Comparison of ENCODE assay signal across 9 cellular contexts in genomic region chr5:157596449-157596848, GRCh38. TPM values are rescaled to one million over a fixed set of nuclear protein-coding genes. Genes with fewer than 3 reads are reported as not detected.
DNase-seq lines count a peak whose midpoint lies in the region; ATAC-seq and TF ChIP-seq lines count a peak whose summit lies in the region.
"Had no signal": no experiment of that assay in that cellular context is flagged by ENCODE, and none has a peak within 500 bp of the region (broad histone marks: within the 10 kb centered on the region; RNA-seq: fewer than 3 reads in every experiment).

No MANE protein-coding gene starts in this region.

- TF ChIP-seq CTCF in foreskin keratinocyte (conservative IDR thresholded peaks at IDR 0.05): no peak
- no peak for TF ChIP-seq CTCF in PC-3 (conservative IDR thresholded peaks at IDR 0.05; ENCODE audit: low read depth, low read length)
- no peak for TF ChIP-seq CTCF in sigmoid colon (IDR thresholded peaks at IDR 0.05)

- H3K27ac ChIP-seq in foreskin keratinocyte: no peak overlapping the region
- H3K27ac ChIP-seq in PC-3 (ENCODE audit: low read length): no peak overlapping the region
- H3K27ac ChIP-seq in sigmoid colon: no peak overlapping the region

- no peaks in the 10 kb centered on the region for H3K4me1 ChIP-seq in foreskin keratinocyte
- H3K4me1 ChIP-seq in PC-3 (ENCODE audit: insufficient read depth, low read length): peaks cover 21% of the 10 kb centered on the region
- H3K4me1 ChIP-seq in sigmoid colon: no peaks in the 10 kb centered on the region

- H3K27me3 Mint-ChIP-seq in naive B cell: no peaks in the 10 kb centered on the region

- no peaks in the 10 kb centered on the region for H3F3A ChIP-seq in PC-3 (ENCODE audit: low read length, unreplicated experiment)

- CTCF ChIA-PET in PC-3 (lab: Charles Lee): no interaction called here

- no peak overlapping the region for H3K4me2 ChIP-seq in PC-3 (ENCODE audit: low read length)

- no peak for TF ChIP-seq POLR2A in sigmoid colon (IDR thresholded peaks at IDR 0.05)

- peaks cover 3 to 16% (median 9%) of the 10 kb centered on the region in 7 donors for H3K9me3 Mint-ChIP-seq in naive B cell

- no peaks in the 10 kb centered on the region for H3K27me3 ChIP-seq in foreskin keratinocyte
- H3K27me3 ChIP-seq in PC-3 (ENCODE audit: low read length): no peaks in the 10 kb centered on the region
- H3K27me3 ChIP-seq in sigmoid colon: no peaks in the 10 kb centered on the region

- POLR2A ChIA-PET in PC-3 (lab: Charles Lee; ENCODE audit: unreplicated experiment): no interaction called here

- ATAC-seq in GM18870 (IDR thresholded peaks at IDR 0.05; ENCODE audit: unreplicated experiment) (peak; percentile 80), HG02588 (IDR thresholded peaks at IDR 0.05; ENCODE audit: unreplicated experiment) (peak; percentile 78), naive B cell (ENCODE audit: low read depth in 2 of 2) (peak; percentile 77 to 82), foreskin keratinocyte (no peak), PC-3 (no peak)

- no peaks in the 10 kb centered on the region for H3K9me3 ChIP-seq in PC-3 (ENCODE audit: low read length)
- no peaks in the 10 kb centered on the region for H3K9me3 ChIP-seq in sigmoid colon

- peaks cover 5 to 15% of the 10 kb centered on the region in 2 donors for H3K36me3 Mint-ChIP-seq in naive B cell

- peak; percentile 92 for DNase-seq in MV-4-11 (lab: John Stamatoyannopoulos, UW)
- DNase-seq in naive B cell: peak; percentile 83
- DNase-seq in foreskin keratinocyte: no peak
- no peak for DNase-seq in PC-3
- DNase-seq in NCI-H226: no peak
- no peak for DNase-seq in sigmoid colon
- DNase-seq: NCI-H2081 had no signal

- no peak for TF ChIP-seq EP300 in sigmoid colon (IDR thresholded peaks at IDR 0.05)

- H3K4me1 Mint-ChIP-seq in naive B cell: peaks cover 52 to 98% (median 90%) of the 10 kb centered on the region in 3 donors

- no TSS peak for BruUV-seq in PC-3 (replicated peaks; lab: Mats Ljungman, UMichigan)

- H3K36me3 ChIP-seq in PC-3 (ENCODE audit: low read depth, low read length) (no peaks in the 10 kb centered on the region), sigmoid colon (no peaks in the 10 kb centered on the region)

- intact Hi-C loops in PC-3 (cut with micrococcal nuclease) (no loop called here), sigmoid colon (cut with DNase I) (no loop called here)

- peak overlapping the region in 7 of 8 donors; percentile 23 to 81 (median 76) for H3K4me3 Mint-ChIP-seq in naive B cell

- H3K4me3 ChIP-seq in PC-3 (ENCODE audit: low read length) (no peak overlapping the region), sigmoid colon (no peak overlapping the region)

- H4K20me1 ChIP-seq in PC-3 (ENCODE audit: low read length): no peaks in the 10 kb centered on the region

- H2AFZ ChIP-seq in PC-3 (ENCODE audit: low read length): no peak overlapping the region

- peak overlapping the region; percentile 63 to 97 (median 95) for H3K27ac Mint-ChIP-seq in naive B cell

- no peak overlapping the region for H3K9ac ChIP-seq in PC-3 (ENCODE audit: low read length)

- no peaks in the 10 kb centered on the region for H3K79me2 ChIP-seq in PC-3 (ENCODE audit: low read length)

- WGBS in sigmoid colon, 2 donors: 57 to 80% methylated on average over 5 of the region's 5 CpGs

- H3K9me2 ChIP-seq in PC-3 (replicated peaks; ENCODE audit: low read length): no peaks in the 10 kb centered on the region

RNA-seq across cellular contexts. Expression of gene ADAM19, which starts 20.9 kb away (rescaled TPM):
- 10 to 100 TPM in 5 of 6 donors, 1 to 10 TPM in 1; 6.3 to 75.5 (median 43.4) TPM for polyA plus RNA-seq in naive B cell (ENCODE audit: low read depth in 6 of 6)
- 9.1 and 31.0 TPM in 2 replicates for total RNA-seq in foreskin keratinocyte
- polyA plus RNA-seq in foreskin keratinocyte: 3.8 and 11.9 TPM in 2 replicates
- total RNA-seq in PC-3 (2014; rRNA removed): 115 and 130 TPM in 2 replicates
- total RNA-seq in sigmoid colon: 10 to 100 TPM; 18.8 to 53.2 (median 35.0) TPM
- 10 to 100 TPM in 1 of 3 donors, 1 to 10 TPM in 2; 1.2 to 16.3 (median 1.2) TPM for polyA plus RNA-seq in sigmoid colon

RNA-seq across cellular contexts. Expression of gene SOX30, which starts 55.8 kb away (rescaled TPM):
- polyA plus RNA-seq in naive B cell (ENCODE audit: low read depth in 6 of 6) (1 to 10 TPM in 2 of 6 donors, under 1 TPM in 4; 0.42 to 1.1 (median 0.83) TPM), foreskin keratinocyte (0.02 TPM in 1 of 2 replicates, not detected in the other), sigmoid colon (under 1 TPM in 1 of 3 donors, not detected in 2; 0.12 TPM)
- total RNA-seq in foreskin keratinocyte (0.04 TPM in 1 of 2 replicates, not detected in the other), PC-3 (2014; rRNA removed) (0.51 TPM in 1 of 2 replicates, not detected in the other), sigmoid colon (under 1 TPM in 2 of 4 donors, not detected in 2; 0.33 to 0.55 TPM)

Comparison
In these comparisons a context has a peak if more than half of its experiments do, and no peak if none do; other contexts are left out.
1. ATAC-seq: peak in GM18870 (single experiment), HG02588 (single experiment) and naive B cell (2 of 2); none in foreskin keratinocyte (single experiment) and PC-3 (single experiment).
2. DNase-seq: peak in MV-4-11 (single experiment) and naive B cell (single experiment); none in foreskin keratinocyte (0 of 2), PC-3 (single experiment), NCI-H226 (single experiment) and sigmoid colon (single experiment).